Comparison of ENCODE assay signal across 1 cellular context in the genomic region with DNA sequence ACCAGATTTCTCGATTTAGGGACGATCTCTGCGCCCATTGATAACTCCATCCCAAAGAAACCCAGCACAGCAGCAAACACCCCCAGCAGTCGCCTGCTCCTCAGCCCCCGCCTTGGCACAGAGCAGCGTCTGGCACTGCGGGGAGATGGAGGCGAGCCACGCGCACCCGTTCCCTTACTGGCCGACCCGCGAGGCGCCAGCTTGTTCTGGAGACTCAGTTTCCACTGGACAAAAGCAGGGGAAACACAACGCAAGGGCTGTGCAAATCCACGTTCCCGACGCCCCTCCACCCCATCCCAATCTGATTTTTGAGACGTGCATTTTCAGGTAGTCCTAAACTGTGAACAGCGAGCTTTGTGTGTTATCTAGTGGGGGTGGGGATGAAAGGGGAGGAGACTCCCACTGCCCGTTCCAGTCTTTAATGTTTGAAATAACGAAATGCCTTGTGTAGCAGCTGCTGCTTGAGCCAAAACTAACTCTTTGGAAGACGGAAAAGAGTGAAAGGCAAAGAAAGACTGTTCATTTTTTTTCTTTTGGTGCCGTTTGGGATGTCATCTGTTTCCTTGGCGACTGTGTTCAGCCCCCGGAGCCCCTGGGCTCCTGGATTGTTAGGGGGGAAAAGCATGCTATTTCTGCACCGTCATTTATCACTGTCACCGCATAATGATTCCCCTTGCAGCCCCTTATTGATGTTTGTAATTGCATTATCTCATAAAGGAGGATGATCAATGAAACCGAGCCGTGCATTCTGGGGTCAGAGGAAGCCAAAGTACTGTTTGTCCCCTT.
TF ChIP-seq lines count a peak whose summit lies in the region.

No MANE protein-coding gene starts in this region.

TF ChIP-seq in IMR-90, 13 proteins besides CTCF, POLR2A, EP300 and RAD21:
- no peak for TF ChIP-seq CHD1 (IDR thresholded peaks at IDR 0.05; ENCODE audit: low read depth, low read length)
- 0 out of 2 replicates have a peak, but pooled peaks have one; percentile 9 for TF ChIP-seq MAZ (IDR thresholded peaks at IDR 0.05; ENCODE audit: borderline replicate concordance, low read depth, low read length)
- TF ChIP-seq SMC3 (IDR thresholded peaks at IDR 0.05; ENCODE audit: low read depth, low read length): peak; percentile 5; the same call in 1 of the 2 replicates
- 0 out of 2 replicates have a peak, but pooled peaks have one; percentile 23 for TF ChIP-seq NFE2L2 (IDR thresholded peaks at IDR 0.05; ENCODE audit: low read depth, low read length)
